Comparison of ENCODE assay signal across 8 cellular contexts in genomic region chr13:50126378-50127016, GRCh38.
DNase-seq lines count a peak whose midpoint lies in the region; ATAC-seq and TF ChIP-seq lines count a peak whose summit lies in the region.

No MANE protein-coding gene starts in this region.

- ATAC-seq in GM18511 (IDR thresholded peaks at IDR 0.05; ENCODE audit: unreplicated experiment) (no peak), HG03521 (IDR thresholded peaks at IDR 0.05; ENCODE audit: unreplicated experiment) (no peak)

- H3K9me2 ChIP-seq in neural cell (ENCODE audit: insufficient read depth, low read length): no peaks in the 10 kb centered on the region

- H3K36me3 ChIP-seq in ectodermal cell (ENCODE audit: control insufficient read depth, insufficient read depth, low read length) (no peaks in the 10 kb centered on the region), neural cell (ENCODE audit: insufficient read depth, low read length) (no peaks in the 10 kb centered on the region)

- peak overlapping the region; percentile 40 for H2AFZ ChIP-seq in neural cell (ENCODE audit: low read depth, low read length)

- POLR2A ChIA-PET in AG04449 (lab: Yijun Ruan, JAX): interaction anchor here (0.7 to 1.1 kb wide), 2 partner anchors 568 to 672 kb away, joined by 3 to 4 read pairs; no protein-coding TSS in a partner anchor

- H3K27me3 ChIP-seq in ectodermal cell (ENCODE audit: control insufficient read depth, insufficient read depth, low read length, poor library complexity, severe bottlenecking): peaks cover 99% of the 10 kb centered on the region
- peaks cover 57% of the 10 kb centered on the region for H3K27me3 ChIP-seq in neural cell (ENCODE audit: insufficient read depth, low read depth, low read length)

- DNase-seq in AG04449 (ENCODE audit: low read depth, low spot score): no peak
- peak; percentile 38 for DNase-seq in RPMI7951 (ENCODE audit: low read depth)
- DNase-seq in GM13977 (ENCODE audit: low spot score): no peak

- H3K79me2 ChIP-seq in neural cell (replicated peaks; ENCODE audit: insufficient read depth, low read length): peaks cover 16% of the 10 kb centered on the region

- TF ChIP-seq RAD21 in neural cell (conservative IDR thresholded peaks at IDR 0.05): no peak

- no peaks in the 10 kb centered on the region for H3F3A ChIP-seq in neural cell (ENCODE audit: insufficient read depth, low read length, poor library complexity, severe bottlenecking)

- H3K4me3 ChIP-seq in AG04449 (ENCODE audit: low read depth, low read length) (peak overlapping the region; percentile 96), GM12875 (ENCODE audit: low read depth, low read length) (peak overlapping the region; percentile 74), ectodermal cell (ENCODE audit: insufficient read depth, low read depth, low read length) (peak overlapping the region; percentile 73), neural cell (ENCODE audit: low read length) (peak overlapping the region; percentile 99)

- peaks cover 28% of the 10 kb centered on the region for H3K4me1 ChIP-seq in ectodermal cell (ENCODE audit: control insufficient read depth, insufficient read depth, low read length)

- no peaks in the 10 kb centered on the region for H4K20me1 ChIP-seq in neural cell (ENCODE audit: insufficient read depth)

- no peak overlapping the region for H3K27ac ChIP-seq in ectodermal cell (ENCODE audit: insufficient read depth, low read depth, low read length, poor library complexity, severe bottlenecking)
- no peak overlapping the region for H3K27ac ChIP-seq in neural cell (ENCODE audit: low read length)

- TF ChIP-seq CTCF in AG04449 (IDR thresholded peaks at IDR 0.05; ENCODE audit: insufficient read depth, low read length, missing control alignments) (no peak), GM12875 (IDR thresholded peaks at IDR 0.05; ENCODE audit: borderline replicate concordance, insufficient read depth, low read depth, low read length) (no peak), neural cell (IDR thresholded peaks at IDR 0.05; ENCODE audit: poor library complexity, severe bottlenecking) (no peak), GM13977 (IDR thresholded peaks at IDR 0.05; ENCODE audit: extremely low read depth, insufficient read depth, missing control alignments) (no peak)

- WGBS in ectodermal cell, 2 experiments: 2 to 3% methylated on average over 22 of the region's 22 CpGs

- CTCF ChIA-PET in AG04449 (lab: Yijun Ruan, JAX): interaction anchor here (0.7 to 1.5 kb wide), 7 partner anchors 11 to 785 kb away, joined by 3 to 8 read pairs (median 3); partner anchors contain the start of gene SPRYD7

- in situ Hi-C loops in GM13977 (cut with MboI; ENCODE audit: low pct_unique_long_range_greater_than_20kb, low sequenced_read_pairs, unreplicated experiment): no loop called here

- peak overlapping the region; percentile 44 for H3K4me2 ChIP-seq in neural cell (ENCODE audit: low read length)

- H3K9ac ChIP-seq in neural cell (ENCODE audit: low read length): peak overlapping the region; percentile 96

- no peak for TF ChIP-seq EP300 in neural cell (conservative IDR thresholded peaks at IDR 0.05; ENCODE audit: poor library complexity, severe bottlenecking)

- no peaks in the 10 kb centered on the region for H3K9me3 ChIP-seq in ectodermal cell (ENCODE audit: control insufficient read depth, low read length)
- no peaks in the 10 kb centered on the region for H3K9me3 ChIP-seq in neural cell (ENCODE audit: low read length)

TF ChIP-seq in neural cell, 6 proteins besides CTCF, POLR2A, EP300 and RAD21:
- TF ChIP-seq TAF1 (IDR thresholded peaks at IDR 0.05; ENCODE audit: low read depth) (no peak), EZH2 (IDR thresholded peaks at IDR 0.05; ENCODE audit: borderline replicate concordance, insufficient read depth, low read length, poor library complexity, severe bottlenecking) (no peak), MXI1 (conservative IDR thresholded peaks at IDR 0.05; ENCODE audit: poor library complexity, severe bottlenecking) (no peak), SMC3 (conservative IDR thresholded peaks at IDR 0.05; ENCODE audit: poor library complexity) (no peak), POLR2AphosphoS5 (IDR thresholded peaks at IDR 0.05) (no peak)
